9 cellular contexts compared by ENCODE assay signal in genomic region chr5:54390015-54390414, GRCh38.
DNase-seq lines count a peak whose midpoint lies in the region; ATAC-seq and FAIRE-seq lines count a peak whose summit lies in the region.
"Had no signal": no experiment of that assay in that cellular context is flagged by ENCODE, and none has a peak within 500 bp of the region (broad histone marks: within the 10 kb centered on the region; RNA-seq: fewer than 3 reads in every experiment).

No MANE protein-coding gene starts in this region.

- peaks cover 2% of the 10 kb centered on the region for H3K9me3 Mint-ChIP-seq in activated naive CD4-positive, alpha-beta T cell treated with anti-CD3 and anti-CD28 coated beads for 36 hours

- CTCF ChIA-PET in activated naive CD4-positive, alpha-beta T cell treated with anti-CD3 and anti-CD28 coated beads for 36 hours (lab: Charles Lee) = no interaction called here

- H3K27ac Mint-ChIP-seq in activated naive CD4-positive, alpha-beta T cell treated with anti-CD3 and anti-CD28 coated beads for 36 hours = no peak overlapping the region

- no peaks in the 10 kb centered on the region for H3K27me3 Mint-ChIP-seq in activated naive CD4-positive, alpha-beta T cell treated with anti-CD3 and anti-CD28 coated beads for 36 hours (ENCODE audit: low read depth)

- peak; percentile 32 for FAIRE-seq in urothelium cell line (lab: Jason Lieb, UNC)

- peak; percentile 83 for ATAC-seq in esophagus mucosa

- intact Hi-C loops in activated naive CD4-positive, alpha-beta T cell treated with anti-CD3 and anti-CD28 coated beads for 36 hours (cut with micrococcal nuclease) = loop anchor here (5.0 kb wide), 1 partner anchor 78 kb away; the partner anchor contains the start of gene ARL15

- no peak overlapping the region for H3K4me3 Mint-ChIP-seq in activated naive CD4-positive, alpha-beta T cell treated with anti-CD3 and anti-CD28 coated beads for 36 hours

- DNase-seq in HS-27A (ENCODE audit: low read depth) (peak; percentile 39), NCI-H774 (lab: John Stamatoyannopoulos, UW) (peak; percentile 83), urothelium cell line (ENCODE audit: low spot score) (peak; percentile 78), occipital lobe (lab: John Stamatoyannopoulos, UW) (no peak), activated T-cell treated with anti-CD3 and anti-CD28 coated beads for 4 hours (no peak)
- no peak for DNase-seq in activated naive CD4-positive, alpha-beta T cell treated with anti-CD3 and anti-CD28 coated beads for 36 hours
- DNase-seq: amniotic stem cell, NCI-H526 treated with DMSO at 0.1 percent for 48 hours had no signal

- no peaks in the 10 kb centered on the region for H3K36me3 Mint-ChIP-seq in activated naive CD4-positive, alpha-beta T cell treated with anti-CD3 and anti-CD28 coated beads for 36 hours (ENCODE audit: low read depth)

- peaks cover 10% of the 10 kb centered on the region for H3K4me1 Mint-ChIP-seq in activated naive CD4-positive, alpha-beta T cell treated with anti-CD3 and anti-CD28 coated beads for 36 hours (ENCODE audit: low read depth)

Comparison
In these comparisons a context has a peak if more than half of its experiments do, and no peak if none do; other contexts are left out.
1. DNase-seq: peak in HS-27A (single experiment), NCI-H774 (single experiment) and urothelium cell line (single experiment); none in activated naive CD4-positive, alpha-beta T cell treated with anti-CD3 and anti-CD28 coated beads for 36 hours (single experiment), occipital lobe (single experiment) and activated T-cell treated with anti-CD3 and anti-CD28 coated beads for 4 hours (single experiment).